In genomic region chr21:26127918-26128317, GRCh38 we compare ENCODE assay signal across 10 cellular contexts. TPM values are rescaled to one million over a fixed set of nuclear protein-coding genes. Genes with fewer than 3 reads are reported as not detected.
DNase-seq lines count a peak whose midpoint lies in the region; ATAC-seq and TF ChIP-seq lines count a peak whose summit lies in the region.
"Had no signal": no experiment of that assay in that cellular context is flagged by ENCODE, and none has a peak within 500 bp of the region (broad histone marks: within the 10 kb centered on the region; RNA-seq: fewer than 3 reads in every experiment).

No MANE protein-coding gene starts in this region.

- peaks cover 14% of the 10 kb centered on the region for H3K4me1 ChIP-seq in ovary (ENCODE audit: insufficient read depth)

- intact Hi-C loops in head of caudate nucleus (cut with DNase I) (no loop called here), ovary (cut with DNase I) (no loop called here)

- DNase-seq in COLO829 (ENCODE audit: low spot score): peak; percentile 38
- peak; percentile 53 for DNase-seq in brain microvascular endothelial cell
- DNase-seq in head of caudate nucleus: peak in 27 of 42 donors; percentile 22 to 66 (median 41)
- peak; percentile 15 for DNase-seq in occipital lobe (lab: John Stamatoyannopoulos, UW)
- DNase-seq in A172 (ENCODE audit: low spot score): no peak
- DNase-seq in ovary: no peak
- no peak for DNase-seq in NCI-H2171 treated with DMSO at 0.1 percent for 48 hours (lab: John Stamatoyannopoulos, UW)
- DNase-seq: activated CD8-positive, alpha-beta memory T cell treated with anti-CD3 and anti-CD28 coated beads, Interleukin-2, amount 50 U/mL, for 4 hours had no signal

- TF ChIP-seq EP300 in ovary (IDR thresholded peaks at IDR 0.05): no peak

- H3K4me3 ChIP-seq in brain microvascular endothelial cell (ENCODE audit: low read depth, low read length): no peak overlapping the region
- H3K4me3 ChIP-seq in ovary: no peak overlapping the region

- in situ Hi-C loops in brain microvascular endothelial cell (cut with HindIII; ENCODE audit: low pct_ligation_motif_present, low sequenced_read_pairs): no loop called here

- no peaks in the 10 kb centered on the region for H3K27me3 ChIP-seq in brain microvascular endothelial cell (replicated peaks)
- no peaks in the 10 kb centered on the region for H3K27me3 ChIP-seq in ovary
- H3K27me3 ChIP-seq: neutrophil had no signal

- no peak for TF ChIP-seq POLR2A in ovary (IDR thresholded peaks at IDR 0.05)

- TF ChIP-seq CTCF in brain microvascular endothelial cell (IDR thresholded peaks at IDR 0.05; ENCODE audit: low read depth, low read length, missing control alignments) (no peak), ovary (IDR thresholded peaks at IDR 0.05) (no peak)

- H3K9me3 ChIP-seq in ovary: no peaks in the 10 kb centered on the region
- H3K9me3 ChIP-seq: neutrophil had no signal

- 64 to 85% (median 76%) methylated on average over 6 of the region's 6 CpGs for WGBS in ovary, 3 donors

- no peak for ATAC-seq in HG02678 (IDR thresholded peaks at IDR 0.05; ENCODE audit: unreplicated experiment)

- H3K36me3 ChIP-seq in brain microvascular endothelial cell (replicated peaks) (no peaks in the 10 kb centered on the region), ovary (no peaks in the 10 kb centered on the region)
- H3K36me3 ChIP-seq: neutrophil had no signal

- H3K27ac ChIP-seq in brain microvascular endothelial cell: peak overlapping the region; percentile 20
- H3K27ac ChIP-seq in ovary: no peak overlapping the region
- H3K27ac ChIP-seq: neutrophil had no signal

RNA-seq across cellular contexts. Expression of gene APP, which starts 42.7 kb away (rescaled TPM):
- 354 TPM for total RNA-seq in occipital lobe
- 337 and 367 TPM in 2 replicates for total RNA-seq in A172 (2014; rRNA removed; shearing (Covaris generic))
- 100 to 1,000 TPM; 211 to 489 (median 345) TPM for total RNA-seq in ovary
- 100 to 1,000 TPM; 484 to 945 TPM for polyA plus RNA-seq in ovary

Comparison
In these comparisons a context has a peak if more than half of its experiments do, and no peak if none do; other contexts are left out.
1. DNase-seq: peak in COLO829 (single experiment), brain microvascular endothelial cell (single experiment), head of caudate nucleus (27 of 42) and occipital lobe (single experiment); none in A172 (single experiment), ovary (0 of 5) and NCI-H2171 treated with DMSO at 0.1 percent for 48 hours (single experiment).